In the genomic region with DNA sequence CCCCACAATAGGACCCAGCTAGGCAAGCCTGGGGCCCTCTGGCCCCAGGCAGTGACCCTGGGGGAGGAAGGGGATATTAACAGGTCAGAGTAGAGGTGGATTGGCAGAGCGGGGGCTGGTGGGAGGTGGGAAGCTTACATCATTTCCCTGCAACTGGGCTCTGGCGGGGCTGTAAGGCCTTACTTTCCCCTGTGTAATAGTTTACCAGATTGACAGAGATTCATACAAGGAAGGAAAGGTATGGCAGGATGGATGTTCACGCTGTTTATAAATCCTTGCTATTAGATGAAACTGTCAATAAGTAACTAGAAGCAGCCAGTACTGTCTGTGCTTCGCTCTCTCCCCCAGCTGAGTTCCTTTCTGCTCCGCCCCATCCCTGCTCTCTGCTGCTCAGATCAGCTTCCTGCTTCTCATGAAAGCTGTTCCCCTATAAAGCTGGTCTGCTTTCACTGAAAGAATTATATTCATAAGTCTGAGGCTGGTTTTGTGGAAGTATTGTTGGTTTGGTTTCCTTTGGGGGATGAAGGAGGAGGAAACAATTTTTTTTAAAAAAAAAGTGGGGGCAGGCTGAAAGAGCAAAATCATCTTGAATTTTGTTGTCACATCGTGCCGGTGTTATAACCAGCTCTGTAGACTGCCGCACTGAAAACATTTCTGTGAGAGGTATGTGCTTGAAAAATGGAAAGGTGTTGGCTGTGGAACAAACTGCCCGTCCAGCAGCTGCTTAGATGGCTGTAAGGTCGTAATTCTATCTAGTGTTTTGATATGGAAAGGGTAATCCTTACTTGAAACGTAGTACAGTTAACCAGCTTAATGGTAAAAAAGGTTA, we compare ENCODE assay signal across 8 cellular contexts.
DNase-seq lines count a peak whose midpoint lies in the region; ATAC-seq, FAIRE-seq and TF ChIP-seq lines count a peak whose summit lies in the region.

No MANE protein-coding gene starts in this region.

- H3K36me3 ChIP-seq in aorta (ENCODE audit: control insufficient read depth in 1 of 2, insufficient read depth in 2 of 2, low read length in 1 of 2), result no peaks in the 10 kb centered on the region

- peak overlapping the region; percentile 51 to 95 for H3K27ac ChIP-seq in aorta (ENCODE audit: low read depth in 1 of 2, low read length in 2 of 2)

- H3K4me1 ChIP-seq in aorta (ENCODE audit: control insufficient read depth in 1 of 2, insufficient read depth in 2 of 2, low read length in 2 of 2), result peaks cover 2 to 7% of the 10 kb centered on the region in 2 donors

- intact Hi-C loops in aorta (cut with DNase I), result no loop called here

- ATAC-seq in GM18907 (IDR thresholded peaks at IDR 0.05; ENCODE audit: unreplicated experiment) (peak; percentile 97), HG03103 (IDR thresholded peaks at IDR 0.05; ENCODE audit: low read depth, unreplicated experiment) (peak; percentile 88), omental fat pad (ENCODE audit: low FRiP score) (peak; percentile 91), aorta (ENCODE audit: low FRiP score) (peak; percentile 88)

- no peak for TF ChIP-seq CTCF in omental fat pad (IDR thresholded peaks at IDR 0.05)

- no peaks in the 10 kb centered on the region for H3K9me3 ChIP-seq in aorta (ENCODE audit: control insufficient read depth, low read length)

- H3K4me3 ChIP-seq in aorta (ENCODE audit: low read length in 2 of 2), result peak overlapping the region; percentile 25 to 92

- no peaks in the 10 kb centered on the region for H3K27me3 ChIP-seq in aorta (ENCODE audit: control insufficient read depth in 1 of 2, insufficient read depth in 2 of 2, low read length in 1 of 2)

- DNase-seq in AG08396 (ENCODE audit: low spot score), result peak; percentile 18
- peak; percentile 70 for DNase-seq in RCC 7860 (ENCODE audit: low spot score)
- DNase-seq in activated gamma-delta T cell treated with anti-CD3 and anti-CD28 coated beads, Interleukin-2, amount 50 U/mL, for 16 hours (ENCODE audit: low read depth), result peak; percentile 21
- DNase-seq in globus pallidus (ENCODE audit: low spot score), result peak; percentile 71
- DNase-seq in omental fat pad (ENCODE audit: low spot score), result no peak
- DNase-seq in aorta, result peak in 1 of 2 donors; percentile 65

- 0% methylated on average over 11 of the region's 11 CpGs for WGBS in aorta, 2 donors

- peak; percentile 86 for FAIRE-seq in RCC 7860 (lab: Jason Lieb, UNC)
